ENCODE assay signal across 15 cellular contexts in the genomic region with DNA sequence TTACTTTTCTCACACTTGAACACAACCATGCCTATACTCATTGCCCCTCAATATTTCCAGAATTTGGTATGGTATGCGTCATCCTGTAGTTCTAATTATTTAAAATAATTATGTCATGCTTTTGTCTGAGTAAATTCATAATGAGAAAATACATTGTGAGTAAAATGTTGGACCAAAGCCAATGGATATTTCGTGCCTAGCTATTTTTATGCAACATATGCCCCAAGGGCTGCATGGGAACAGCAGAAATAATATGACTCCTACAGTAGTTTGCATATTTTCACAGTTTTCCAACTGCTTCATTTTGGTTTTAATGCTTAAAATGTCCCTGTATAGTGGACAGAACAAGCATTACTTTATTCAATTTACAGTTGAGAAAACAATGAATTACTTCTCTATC.
"Had no signal": no experiment of that assay in that cellular context is flagged by ENCODE, and none has a peak within 500 bp of the region (broad histone marks: within the 10 kb centered on the region; RNA-seq: fewer than 3 reads in every experiment).

No MANE protein-coding gene starts in this region.

- DNase-seq: activated CD4-positive, alpha-beta T cell treated with anti-CD3 and anti-CD28 coated beads for 1 hour; activated CD4-positive, alpha-beta T cell treated with anti-CD3 and anti-CD28 coated beads, Interleukin-2, amount 50 U/mL, for 48 hours; activated naive CD4-positive, alpha-beta T cell treated with anti-CD3 and anti-CD28 coated beads for 36 hours; caudate nucleus; colonic mucosa; esophagus squamous epithelium; head of caudate nucleus; left colon; naive B cell; T-helper 1 cell; T1000; tibial artery had no signal

- H3K9ac ChIP-seq: parathyroid adenoma had no signal

- H3K4me3 ChIP-seq: colonic mucosa, esophagus squamous epithelium, lung, tibial artery had no signal

- H3K27me3 ChIP-seq: colonic mucosa, esophagus squamous epithelium, tibial artery had no signal

- H3K27me3 Mint-ChIP-seq: naive B cell; stimulated activated memory B cell treated with anti-CD40 and anti-IgM and Interleukin-4, amounts not matched to agents 10 μg/mL and 1 μg/mL and 100 μg/mL, for 72 hours had no signal

- H3K4me1 ChIP-seq: colonic mucosa, esophagus squamous epithelium, parathyroid adenoma, tibial artery had no signal

- H3K36me3 Mint-ChIP-seq: naive B cell; stimulated activated memory B cell treated with anti-CD40 and anti-IgM and Interleukin-4, amounts not matched to agents 10 μg/mL and 1 μg/mL and 100 μg/mL, for 72 hours had no signal

- H3K9me3 ChIP-seq: colonic mucosa, esophagus squamous epithelium, tibial artery had no signal

- H3K4me1 Mint-ChIP-seq: naive B cell; stimulated activated memory B cell treated with anti-CD40 and anti-IgM and Interleukin-4, amounts not matched to agents 10 μg/mL and 1 μg/mL and 100 μg/mL, for 72 hours had no signal

- H3K79me2 ChIP-seq: parathyroid adenoma had no signal

- H3K27ac ChIP-seq: colonic mucosa, esophagus squamous epithelium, parathyroid adenoma, tibial artery had no signal

- H3K36me3 ChIP-seq: colonic mucosa, esophagus squamous epithelium, tibial artery had no signal

- H3K4me3 Mint-ChIP-seq: activated naive CD4-positive, alpha-beta T cell treated with anti-CD3 and anti-CD28 coated beads for 36 hours; naive B cell; stimulated activated memory B cell treated with anti-CD40 and anti-IgM and Interleukin-4, amounts not matched to agents 10 μg/mL and 1 μg/mL and 100 μg/mL, for 72 hours had no signal

- ATAC-seq: left colon; stimulated activated memory B cell treated with anti-CD40 and anti-IgM and Interleukin-4, amounts not matched to agents 10 μg/mL and 1 μg/mL and 100 μg/mL, for 72 hours had no signal

- H2AFZ ChIP-seq: parathyroid adenoma had no signal
